ENCODE assay signal across 8 cellular contexts in genomic region chr1:204828352-204828850, GRCh38. TPM values are rescaled to one million over a fixed set of nuclear protein-coding genes. Genes with fewer than 3 reads are reported as not detected.
DNase-seq lines count a peak whose midpoint lies in the region; ATAC-seq and TF ChIP-seq lines count a peak whose summit lies in the region.

No MANE protein-coding gene starts in this region.

- H3K4me1 ChIP-seq in neuronal stem cell (ENCODE audit: control insufficient read depth in 2 of 2, insufficient read depth in 1 of 2, low read depth in 1 of 2, low read length in 2 of 2): peaks cover 2 to 7% of the 10 kb centered on the region in 2 donors
- peaks cover 4% of the 10 kb centered on the region for H3K4me1 ChIP-seq in effector memory CD4-positive, alpha-beta T cell (ENCODE audit: control insufficient read depth, insufficient read depth, low read length, poor library complexity, severe bottlenecking)

- no peaks in the 10 kb centered on the region for H3K4me1 Mint-ChIP-seq in activated T-helper 2 cell treated with anti-CD3 and anti-CD28 coated beads, Interferon-gamma antibody, Interleukin-2, Interleukin-4, amounts not matched to agents 10 μg/mL and 5 μg/mL and 100 μg/mL, durations not matched to agents 14 hours and 24 hours and 36 hours (ENCODE audit: low read depth)
- H3K4me1 Mint-ChIP-seq in glutamatergic neuron (ENCODE audit: low read depth, unreplicated experiment): peaks cover 47% of the 10 kb centered on the region
- no peaks in the 10 kb centered on the region for H3K4me1 Mint-ChIP-seq in type B pancreatic cell (ENCODE audit: unreplicated experiment)

- no peak overlapping the region for H4K91ac ChIP-seq in neuronal stem cell (ENCODE audit: low read depth, low read length, poor library complexity)

- no peak overlapping the region for H2BK120ac ChIP-seq in neuronal stem cell (ENCODE audit: low read depth, low read length)

- H2BK15ac ChIP-seq in neuronal stem cell (ENCODE audit: low read length): no peak overlapping the region

- H3K36me3 ChIP-seq in neuronal stem cell (replicated peaks in 1 of 2; ENCODE audit: control insufficient read depth in 2 of 2, insufficient read depth in 2 of 2, low read length in 2 of 2): no peaks in the 10 kb centered on the region
- H3K36me3 ChIP-seq in effector memory CD4-positive, alpha-beta T cell (ENCODE audit: control insufficient read depth, insufficient read depth, low read length): no peaks in the 10 kb centered on the region

- DNase-seq in GM12865 (ENCODE audit: low read depth) (peak; percentile 27), NCI-H2171 (lab: John Stamatoyannopoulos, UW) (peak; percentile 88), glutamatergic neuron (peak; percentile 92), neuronal stem cell (ENCODE audit: low spot score) (peak; percentile 87), type B pancreatic cell (ENCODE audit: extremely low spot score, unreplicated experiment) (peak; percentile 83)
- DNase-seq in activated T-helper 2 cell treated with anti-CD3 and anti-CD28 coated beads, Interferon-gamma antibody, Interleukin-2, Interleukin-4, amounts not matched to agents 10 μg/mL and 5 μg/mL and 100 μg/mL, durations not matched to agents 14 hours and 24 hours and 36 hours (ENCODE audit: low spot score): peak; percentile 26
- no peak for DNase-seq in effector memory CD4-positive, alpha-beta T cell

- no peaks in the 10 kb centered on the region for H3K36me3 Mint-ChIP-seq in activated T-helper 2 cell treated with anti-CD3 and anti-CD28 coated beads, Interferon-gamma antibody, Interleukin-2, Interleukin-4, amounts not matched to agents 10 μg/mL and 5 μg/mL and 100 μg/mL, durations not matched to agents 14 hours and 24 hours and 36 hours (ENCODE audit: low read depth)
- H3K36me3 Mint-ChIP-seq in glutamatergic neuron (ENCODE audit: unreplicated experiment) (no peaks in the 10 kb centered on the region), type B pancreatic cell (no peaks in the 10 kb centered on the region)

- H2AK5ac ChIP-seq in neuronal stem cell (ENCODE audit: low read depth, low read length): no peak overlapping the region

- H3K14ac ChIP-seq in neuronal stem cell (ENCODE audit: low read length): no peak overlapping the region

- no peak overlapping the region for H3K4me3 ChIP-seq in GM12865 (ENCODE audit: low read depth, low read length)
- H3K4me3 ChIP-seq in neuronal stem cell (ENCODE audit: low read length in 2 of 2): peak overlapping the region; percentile 53 to 80
- no peak overlapping the region for H3K4me3 ChIP-seq in effector memory CD4-positive, alpha-beta T cell (ENCODE audit: insufficient read depth, low read depth, low read length, poor library complexity, severe bottlenecking)

- H3K9ac ChIP-seq in neuronal stem cell (ENCODE audit: low read depth, low read length, poor library complexity): peak overlapping the region; percentile 66

- H3K9me3 ChIP-seq in neuronal stem cell (replicated peaks in 1 of 2; ENCODE audit: control insufficient read depth in 2 of 2, insufficient read depth in 1 of 2, low read depth in 1 of 2, low read length in 2 of 2): no peaks in the 10 kb centered on the region
- no peaks in the 10 kb centered on the region for H3K9me3 ChIP-seq in effector memory CD4-positive, alpha-beta T cell (ENCODE audit: control insufficient read depth, low read length)

- no peak overlapping the region for H3K4me3 Mint-ChIP-seq in activated T-helper 2 cell treated with anti-CD3 and anti-CD28 coated beads, Interferon-gamma antibody, Interleukin-2, Interleukin-4, amounts not matched to agents 10 μg/mL and 5 μg/mL and 100 μg/mL, durations not matched to agents 14 hours and 24 hours and 36 hours (ENCODE audit: low read depth)
- H3K4me3 Mint-ChIP-seq in glutamatergic neuron (ENCODE audit: unreplicated experiment): peak overlapping the region; percentile 98
- H3K4me3 Mint-ChIP-seq in type B pancreatic cell: peak overlapping the region; percentile 54

- H3K27me3 Mint-ChIP-seq in activated T-helper 2 cell treated with anti-CD3 and anti-CD28 coated beads, Interferon-gamma antibody, Interleukin-2, Interleukin-4, amounts not matched to agents 10 μg/mL and 5 μg/mL and 100 μg/mL, durations not matched to agents 14 hours and 24 hours and 36 hours (ENCODE audit: low read depth): peaks cover 45% of the 10 kb centered on the region
- peaks cover 11% of the 10 kb centered on the region for H3K27me3 Mint-ChIP-seq in glutamatergic neuron (ENCODE audit: unreplicated experiment)
- H3K27me3 Mint-ChIP-seq in type B pancreatic cell: peaks cover 91% of the 10 kb centered on the region

- H3K4me2 ChIP-seq in neuronal stem cell (ENCODE audit: insufficient read depth, low read length, poor library complexity, severe bottlenecking): peak overlapping the region; percentile 68

- no peak overlapping the region for H3K23ac ChIP-seq in neuronal stem cell (ENCODE audit: low read depth, low read length, poor library complexity)

- no CpG with 5 or more reads among the region's 53 CpGs for WGBS in neuronal stem cell (ENCODE audit: extremely low coverage in 2 of 2, insufficient read length in 2 of 2, insufficient replicate concordance in 1 of 2), 2 donors

- H3K27ac ChIP-seq in neuronal stem cell (replicated peaks; ENCODE audit: low read length): no peak overlapping the region
- no peak overlapping the region for H3K27ac ChIP-seq in effector memory CD4-positive, alpha-beta T cell (ENCODE audit: insufficient read depth, low read length, poor library complexity, severe bottlenecking)

- TF ChIP-seq CTCF in GM12865 (IDR thresholded peaks at IDR 0.05; ENCODE audit: insufficient read depth, low read depth, low read length, missing control alignments) (no peak), glutamatergic neuron (IDR thresholded peaks at IDR 0.05; ENCODE audit: partially characterized antibody, unreplicated experiment) (peak; percentile 17), type B pancreatic cell (conservative IDR thresholded peaks at IDR 0.05) (peak; percentile 58)

- H3K27me3 ChIP-seq in neuronal stem cell (ENCODE audit: control insufficient read depth in 3 of 3, insufficient read depth in 3 of 3, low read depth in 1 of 3, low read length in 3 of 3): peaks cover 0 to 64% (median 4%) of the 10 kb centered on the region in 3 experiments
- peaks cover 11% of the 10 kb centered on the region for H3K27me3 ChIP-seq in effector memory CD4-positive, alpha-beta T cell (replicated peaks; ENCODE audit: control insufficient read depth, insufficient read depth, low read length, poor library complexity, severe bottlenecking)

- no peak for ATAC-seq in HG02870 (IDR thresholded peaks at IDR 0.05; ENCODE audit: unreplicated experiment)

- H3K9me3 Mint-ChIP-seq in activated T-helper 2 cell treated with anti-CD3 and anti-CD28 coated beads, Interferon-gamma antibody, Interleukin-2, Interleukin-4, amounts not matched to agents 10 μg/mL and 5 μg/mL and 100 μg/mL, durations not matched to agents 14 hours and 24 hours and 36 hours: no peaks in the 10 kb centered on the region
- H3K9me3 Mint-ChIP-seq in glutamatergic neuron (ENCODE audit: unreplicated experiment): peaks cover 2% of the 10 kb centered on the region
- no peaks in the 10 kb centered on the region for H3K9me3 Mint-ChIP-seq in type B pancreatic cell

- H4K8ac ChIP-seq in neuronal stem cell (ENCODE audit: low read depth, low read length): no peak overlapping the region

- no peaks in the 10 kb centered on the region for H3K79me1 ChIP-seq in neuronal stem cell (ENCODE audit: low read depth, low read length)

- no peak overlapping the region for H3K4ac ChIP-seq in neuronal stem cell (ENCODE audit: low read length)

- no peak overlapping the region for H3K27ac Mint-ChIP-seq in activated T-helper 2 cell treated with anti-CD3 and anti-CD28 coated beads, Interferon-gamma antibody, Interleukin-2, Interleukin-4, amounts not matched to agents 10 μg/mL and 5 μg/mL and 100 μg/mL, durations not matched to agents 14 hours and 24 hours and 36 hours
- peak overlapping the region; percentile 83 for H3K27ac Mint-ChIP-seq in glutamatergic neuron (ENCODE audit: unreplicated experiment)
- no peak overlapping the region for H3K27ac Mint-ChIP-seq in type B pancreatic cell

- H2AFZ ChIP-seq in neuronal stem cell (ENCODE audit: low read length): peak overlapping the region; percentile 91

- intact Hi-C loops in activated T-helper 2 cell treated with anti-CD3 and anti-CD28 coated beads, Interferon-gamma antibody, Interleukin-2, Interleukin-4, amounts not matched to agents 10 μg/mL and 5 μg/mL and 100 μg/mL, durations not matched to agents 14 hours and 24 hours and 36 hours (cut with micrococcal nuclease): loop anchor here (10.0 kb wide), 1 partner anchor 116 kb away; no protein-coding TSS in a partner anchor

- peak overlapping the region; percentile 14 for H2BK5ac ChIP-seq in neuronal stem cell (ENCODE audit: low read length)

- no peak overlapping the region for H3K18ac ChIP-seq in neuronal stem cell (ENCODE audit: low read length)

- H2BK12ac ChIP-seq in neuronal stem cell (ENCODE audit: low read length): no peak overlapping the region

RNA-seq across cellular contexts. Expression of gene NFASC, which starts 42.3 kb away (rescaled TPM):
- total RNA-seq in activated T-helper 2 cell treated with anti-CD3 and anti-CD28 coated beads, Interferon-gamma antibody, Interleukin-2, Interleukin-4, amounts not matched to agents 10 μg/mL and 5 μg/mL and 100 μg/mL, durations not matched to agents 14 hours and 24 hours and 36 hours: 0.14 and 0.18 TPM in 2 replicates
- 301 TPM for total RNA-seq in glutamatergic neuron (ENCODE audit: unreplicated experiment)
- polyA plus RNA-seq in neuronal stem cell (2013, experiment 1 of 2): 1.2 TPM
- 1.2 TPM for polyA plus RNA-seq in neuronal stem cell (2013, experiment 2 of 2)
- 16.4 and 20.0 TPM in 2 replicates for total RNA-seq in type B pancreatic cell (ENCODE audit: low replicate concordance)

Comparison
In these comparisons a context has a peak if more than half of its experiments do, and no peak if none do; other contexts are left out.
1. DNase-seq: peak in GM12865 (single experiment), NCI-H2171 (single experiment), activated T-helper 2 cell treated with anti-CD3 and anti-CD28 coated beads, Interferon-gamma antibody, Interleukin-2, Interleukin-4, amounts not matched to agents 10 μg/mL and 5 μg/mL and 100 μg/mL, durations not matched to agents 14 hours and 24 hours and 36 hours (single experiment), glutamatergic neuron (single experiment), neuronal stem cell (single experiment) and type B pancreatic cell (single experiment); none in effector memory CD4-positive, alpha-beta T cell (0 of 3).
2. H3K4me3 ChIP-seq: peak in neuronal stem cell (2 of 2); none in GM12865 (single experiment) and effector memory CD4-positive, alpha-beta T cell (single experiment).
3. RNA of gene NFASC, which starts 42.3 kb away (total RNA-seq): 301 TPM in glutamatergic neuron (single experiment); 16.4 to 20.0 TPM in type B pancreatic cell and 0.14 to 0.18 TPM in activated T-helper 2 cell treated with anti-CD3 and anti-CD28 coated beads, Interferon-gamma antibody, Interleukin-2, Interleukin-4, amounts not matched to agents 10 μg/mL and 5 μg/mL and 100 μg/mL, durations not matched to agents 14 hours and 24 hours and 36 hours; every median in the first group is over 10 times any median in the second.